8 cellular contexts compared by ENCODE assay signal in the genomic region with DNA sequence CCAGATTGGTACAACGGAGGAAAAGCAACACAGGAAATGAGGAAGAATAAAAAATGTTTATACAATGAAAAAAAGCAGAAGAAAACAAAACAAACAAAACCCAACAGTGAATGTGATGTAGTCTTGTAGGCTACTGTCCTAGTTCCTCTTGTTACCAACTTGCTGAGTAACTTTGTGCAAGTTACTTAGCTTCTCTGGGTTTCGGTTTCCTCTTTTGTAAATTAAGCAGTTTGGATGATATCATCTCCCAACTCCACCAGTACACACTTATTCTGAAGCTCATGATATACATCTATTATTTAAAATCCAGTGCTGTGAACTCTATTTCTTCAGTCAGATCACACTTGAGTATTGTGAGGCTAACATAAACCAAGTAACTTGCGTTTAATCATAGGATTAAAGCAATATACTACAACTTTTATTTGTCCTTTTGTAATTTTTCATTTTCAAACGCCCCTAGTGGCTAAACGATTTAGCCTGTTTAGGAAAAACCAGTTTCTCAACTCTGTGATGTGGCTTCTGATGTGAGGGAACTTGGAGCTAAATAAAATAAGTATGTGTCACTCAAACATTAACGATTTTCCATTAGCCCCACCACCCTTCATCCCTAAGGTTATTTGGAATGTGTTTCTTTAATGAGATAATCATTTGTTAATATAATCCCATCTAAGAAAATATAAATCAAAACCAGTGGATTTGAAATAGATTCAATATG. TPM values are rescaled to one million over a fixed set of nuclear protein-coding genes. Genes with fewer than 3 reads are reported as not detected.
DNase-seq lines count a peak whose midpoint lies in the region; ATAC-seq and TF ChIP-seq lines count a peak whose summit lies in the region.

No MANE protein-coding gene starts in this region.

- POLR2A ChIA-PET in GM10248 (lab: Yijun Ruan, JAX) = interaction anchor here (0.6 to 1.6 kb wide), 4 partner anchors 11 to 177 kb away, joined by 3 to 8 read pairs (median 4); no protein-coding TSS in a partner anchor

- peak; percentile 53 for TF ChIP-seq CTCF in GM10248 (IDR thresholded peaks at IDR 0.05; ENCODE audit: control extremely low read depth, extremely low read depth, low read depth, missing control alignments)
- peak; percentile 60 to 67 (median 66) for TF ChIP-seq CTCF in ascending aorta (IDR thresholded peaks at IDR 0.05)
- TF ChIP-seq CTCF in thoracic aorta (IDR thresholded peaks at IDR 0.05) = peak; percentile 68

- peak overlapping the region in 1 of 2 donors; percentile 7 for H3K4me3 ChIP-seq in ascending aorta
- peak overlapping the region; percentile 77 for H3K4me3 ChIP-seq in thoracic aorta

- DNase-seq in ACHN = peak; percentile 68
- peak; percentile 60 for DNase-seq in GM10248 (ENCODE audit: extremely low spot score)
- DNase-seq in NCI-H460 (ENCODE audit: extremely low read depth, low read depth) = peak; percentile 49
- DNase-seq in ascending aorta (ENCODE audit: low spot score in 2 of 2) = no peak
- DNase-seq in left kidney (ENCODE audit: low read depth, low spot score) = peak; percentile 82
- DNase-seq in thoracic aorta (ENCODE audit: low spot score) = no peak
- no peak for DNase-seq in HK-2 (ENCODE audit: unreplicated experiment)

- ATAC-seq in thoracic aorta (ENCODE audit: insufficient number of reproducible peaks, low FRiP score, low read depth) (no peak), GM21576 (IDR thresholded peaks at IDR 0.05; ENCODE audit: unreplicated experiment) (no peak)

- in situ Hi-C loops in ACHN (cut with HindIII; ENCODE audit: low pct_ligation_motif_present, low pct_unique_long_range_greater_than_20kb, low sequenced_read_pairs) = no loop called here

- H3K9me3 ChIP-seq in ascending aorta (no peaks in the 10 kb centered on the region), thoracic aorta (no peaks in the 10 kb centered on the region)

- CTCF ChIA-PET in GM10248 (lab: Yijun Ruan, JAX) = interaction anchor here (0.8 to 5.8 kb wide), 23 partner anchors 8 to 150 kb away, joined by 3 to 35 read pairs (median 6); a partner anchor contains a TSS

- H3K27me3 ChIP-seq in ascending aorta (no peaks in the 10 kb centered on the region), thoracic aorta (replicated peaks; ENCODE audit: insufficient read depth) (no peaks in the 10 kb centered on the region)

- intact Hi-C loops in ascending aorta (cut with DNase I) = no loop called here

- H3K4me1 ChIP-seq in ascending aorta (peaks cover 4 to 31% of the 10 kb centered on the region in 2 donors), thoracic aorta (ENCODE audit: control insufficient read depth in 1 of 2, low read depth in 2 of 2) (peaks cover 7 to 50% of the 10 kb centered on the region in 2 donors)

- H3K36me3 ChIP-seq in ascending aorta (peaks cover 9% of the 10 kb centered on the region in 2 donors), thoracic aorta (peaks cover 7% of the 10 kb centered on the region)

- peak overlapping the region; percentile 99 for H3K27ac ChIP-seq in ascending aorta
- H3K27ac ChIP-seq in thoracic aorta = peak overlapping the region; percentile 94 to 97

RNA-seq across cellular contexts. Expression of a gene that starts 1.4 kb away (rescaled TPM):
- total RNA-seq in NCI-H460 (2014; rRNA removed; shearing (Covaris generic)) = 25.8 and 33.8 TPM in 2 replicates
- 38.9 and 46.4 TPM in 2 replicates for polyA plus RNA-seq in NCI-H460 (2014; cell fraction: nucleus; rRNA removed)
- 73.9 TPM for total RNA-seq in ascending aorta
- 10 to 100 TPM; 31.0 to 51.7 TPM for total RNA-seq in thoracic aorta

RNA-seq across cellular contexts. Expression of a gene that starts 18.2 kb away (rescaled TPM):
- total RNA-seq in NCI-H460 (2014; rRNA removed; shearing (Covaris generic)) = 21.6 and 23.1 TPM in 2 replicates
- 57.3 and 86.7 TPM in 2 replicates for polyA plus RNA-seq in NCI-H460 (2014; cell fraction: nucleus; rRNA removed)
- total RNA-seq in ascending aorta (101 TPM), thoracic aorta (10 to 100 TPM; 29.6 to 58.3 TPM)

Comparison
In these comparisons a context has a peak if more than half of its experiments do, and no peak if none do; other contexts are left out.
1. DNase-seq: peak in ACHN (single experiment), GM10248 (single experiment), NCI-H460 (single experiment) and left kidney (single experiment); none in ascending aorta (0 of 2), thoracic aorta (single experiment) and HK-2 (single experiment).
2. Peak in every context shown above with its lines, with median percentiles within 50 percentile points of each other: CTCF ChIP-seq.